10 cellular contexts compared by ENCODE assay signal in genomic region chr16:10992797-10993196, GRCh38.
DNase-seq lines count a peak whose midpoint lies in the region; ATAC-seq and TF ChIP-seq lines count a peak whose summit lies in the region.
"Had no signal": no experiment of that assay in that cellular context is flagged by ENCODE, and none has a peak within 500 bp of the region (broad histone marks: within the 10 kb centered on the region; RNA-seq: fewer than 3 reads in every experiment).

No MANE protein-coding gene starts in this region.

- ATAC-seq in GM19023 (IDR thresholded peaks at IDR 0.05; ENCODE audit: unreplicated experiment): no peak

- H3K4me3 ChIP-seq in fibroblast of pulmonary artery (replicated peaks; ENCODE audit: low read depth, low read length): no peak overlapping the region

- TF ChIP-seq CTCF in fibroblast of pulmonary artery (IDR thresholded peaks at IDR 0.05; ENCODE audit: low read length, missing control alignments): no peak

- peak; percentile 41 for DNase-seq in activated T-cell treated with anti-CD3 and anti-CD28 coated beads for 48 hours (ENCODE audit: low read depth)
- no peak for DNase-seq in activated T-cell treated with anti-CD3 and anti-CD28 coated beads, Interleukin-2, amount 50 U/mL, for 1 hour
- DNase-seq in SW480 (ENCODE audit: low spot score): peak; percentile 70
- DNase-seq in fibroblast of pulmonary artery (ENCODE audit: low read depth): peak; percentile 67
- DNase-seq in stimulated activated CD8-positive, alpha-beta memory T cell treated with anti-CD3 and anti-CD28 coated beads, Interleukin-2, amount 100 ng/mL, for 48 hours (ENCODE audit: low read depth in 2 of 2): peak; percentile 27 to 47
- DNase-seq in effector CD8-positive, alpha-beta T cell (lab: John Stamatoyannopoulos, UW): no peak
- no peak for DNase-seq in NAMALWA (ENCODE audit: low spot score)
- DNase-seq: CD4-positive, CD25-positive, alpha-beta regulatory T cell; NCI-H1105 had no signal

Comparison
In these comparisons a context has a peak if more than half of its experiments do, and no peak if none do; other contexts are left out.
1. DNase-seq: peak in activated T-cell treated with anti-CD3 and anti-CD28 coated beads for 48 hours (single experiment), SW480 (single experiment), fibroblast of pulmonary artery (single experiment) and stimulated activated CD8-positive, alpha-beta memory T cell treated with anti-CD3 and anti-CD28 coated beads, Interleukin-2, amount 100 ng/mL, for 48 hours (2 of 2); none in activated T-cell treated with anti-CD3 and anti-CD28 coated beads, Interleukin-2, amount 50 U/mL, for 1 hour (single experiment), effector CD8-positive, alpha-beta T cell (single experiment) and NAMALWA (single experiment).